ENCODE assay signal across 9 cellular contexts in genomic region chr16:84726079-84726669, GRCh38. TPM values are rescaled to one million over a fixed set of nuclear protein-coding genes. Genes with fewer than 3 reads are reported as not detected.
DNase-seq lines count a peak whose midpoint lies in the region; ATAC-seq and TF ChIP-seq lines count a peak whose summit lies in the region.
"Had no signal": no experiment of that assay in that cellular context is flagged by ENCODE, and none has a peak within 500 bp of the region (broad histone marks: within the 10 kb centered on the region; RNA-seq: fewer than 3 reads in every experiment).

No MANE protein-coding gene starts in this region.

- H3K4me2 ChIP-seq in DND-41 (ENCODE audit: insufficient read depth, low read length) = peak overlapping the region; percentile 51

- no peak overlapping the region for H3K4me3 Mint-ChIP-seq in activated CD4-positive, alpha-beta memory T cell treated with anti-CD3 and anti-CD28 coated beads for 36 hours

- H3K27me3 ChIP-seq in DND-41 (ENCODE audit: insufficient read depth, low read length, poor library complexity) = no peaks in the 10 kb centered on the region
- H3K27me3 ChIP-seq in duodenal mucosa (ENCODE audit: control insufficient read depth in 1 of 2, insufficient read depth in 2 of 2, low read length in 2 of 2) = no peaks in the 10 kb centered on the region

- H3K27me3 Mint-ChIP-seq in activated CD4-positive, alpha-beta memory T cell treated with anti-CD3 and anti-CD28 coated beads for 36 hours = no peaks in the 10 kb centered on the region

- TF ChIP-seq POLR2A in lower leg skin (IDR thresholded peaks at IDR 0.05) = no peak

- WGBS in lower leg skin, 2 donors = 11 to 15% methylated on average over 11 to 12 of the region's 12 CpGs

- DNase-seq in DND-41 (peak; percentile 80), NCI-H748 (lab: John Stamatoyannopoulos, UW; ENCODE audit: unreplicated experiment) (peak; percentile 57), lower leg skin (ENCODE audit: low spot score in 2 of 2) (peak; percentile 89 to 98)
- peak; percentile 86 for DNase-seq in activated CD4-positive, alpha-beta memory T cell treated with anti-CD3 and anti-CD28 coated beads for 36 hours
- peak; percentile 85 for DNase-seq in stimulated activated CD4-positive, alpha-beta T cell treated with anti-CD3 and anti-CD28 coated beads, Interleukin-4, amount 100 ng/mL, for 24 hours

- no peaks in the 10 kb centered on the region for H3K9me3 ChIP-seq in DND-41 (ENCODE audit: insufficient read depth, low read length, severe bottlenecking)
- no peaks in the 10 kb centered on the region for H3K9me3 ChIP-seq in duodenal mucosa (ENCODE audit: control insufficient read depth in 1 of 2, low read length in 2 of 2)

- TF ChIP-seq CTCF in DND-41 (IDR thresholded peaks at IDR 0.05; ENCODE audit: borderline replicate concordance, extremely low read depth, low read length, poor library complexity, severe bottlenecking) = peak; percentile 97
- peak in 1 of 3 donors; percentile 97 for TF ChIP-seq CTCF in lower leg skin (IDR thresholded peaks at IDR 0.05)

- no peaks in the 10 kb centered on the region for H3K9me3 Mint-ChIP-seq in activated CD4-positive, alpha-beta memory T cell treated with anti-CD3 and anti-CD28 coated beads for 36 hours

- H4K20me1 ChIP-seq in DND-41 (ENCODE audit: insufficient read depth, low read length) = peaks cover 84% of the 10 kb centered on the region

- CTCF ChIA-PET in activated CD4-positive, alpha-beta memory T cell treated with anti-CD3 and anti-CD28 coated beads for 36 hours (lab: Charles Lee) = interaction anchor here (0.6 to 12.8 kb wide), 46 partner anchors 10 to 449 kb away, joined by 3 to 187 read pairs (median 5); no protein-coding TSS in a partner anchor

- POLR2A ChIA-PET in activated CD4-positive, alpha-beta memory T cell treated with anti-CD3 and anti-CD28 coated beads for 36 hours (lab: Charles Lee) = interaction anchor here (1.1 kb wide), 1 partner anchor 18 kb away, joined by 3 read pairs; no protein-coding TSS in a partner anchor

- H3K4me1 Mint-ChIP-seq in activated CD4-positive, alpha-beta memory T cell treated with anti-CD3 and anti-CD28 coated beads for 36 hours (ENCODE audit: low read depth) = peaks cover 64% of the 10 kb centered on the region

- H3K79me2 ChIP-seq in DND-41 (ENCODE audit: insufficient read depth, low read length) = peaks cover 100% of the 10 kb centered on the region

- H3K4me3 ChIP-seq in DND-41 (ENCODE audit: low read depth in 1 of 2, low read length in 2 of 2) = peak overlapping the region in 1 of 2 experiments; percentile 11; a peak in 1 of 4 replicates
- H3K4me3 ChIP-seq in duodenal mucosa (ENCODE audit: low read depth in 1 of 2, low read length in 2 of 2) = peak overlapping the region; percentile 40 to 57
- no peak overlapping the region for H3K4me3 ChIP-seq in lower leg skin (ENCODE audit: low read depth, poor library complexity, severe bottlenecking)
- H3K4me3 ChIP-seq: skin epidermis had no signal

- H3K36me3 ChIP-seq in DND-41 (ENCODE audit: insufficient read depth, low read length) (no peaks in the 10 kb centered on the region), duodenal mucosa (ENCODE audit: control insufficient read depth in 1 of 2, insufficient read depth in 2 of 2, low read length in 2 of 2) (peaks cover 0 to 5% of the 10 kb centered on the region in 2 donors)

- H3K4me1 ChIP-seq in DND-41 (ENCODE audit: insufficient read depth, low read length) (peaks cover 42% of the 10 kb centered on the region), duodenal mucosa (ENCODE audit: control insufficient read depth in 1 of 2, insufficient read depth in 2 of 2, low read length in 2 of 2) (peaks cover 61 to 72% of the 10 kb centered on the region in 2 donors)

- H3K27ac ChIP-seq in DND-41 (ENCODE audit: low read length) (peak overlapping the region; percentile 41; the same call in 1 of the 2 replicates), duodenal mucosa (ENCODE audit: low read depth, low read length) (no peak overlapping the region)

- H3K27ac Mint-ChIP-seq in activated CD4-positive, alpha-beta memory T cell treated with anti-CD3 and anti-CD28 coated beads for 36 hours = no peak overlapping the region

- H3K9ac ChIP-seq in DND-41 (ENCODE audit: low read depth, low read length) (peak overlapping the region; percentile 12; the same call in 1 of the 2 replicates), duodenal mucosa (ENCODE audit: low read depth in 1 of 2, low read length in 2 of 2) (peak overlapping the region; percentile 30 to 44)

- peak; percentile 80 for ATAC-seq in DND-41 (ENCODE audit: insufficient read depth, low read depth)
- peak; percentile 41 for ATAC-seq in HG02885 (IDR thresholded peaks at IDR 0.05; ENCODE audit: poor library complexity, unreplicated experiment)
- no peak for ATAC-seq in HG03521 (IDR thresholded peaks at IDR 0.05; ENCODE audit: unreplicated experiment)

- intact Hi-C loops in activated CD4-positive, alpha-beta memory T cell treated with anti-CD3 and anti-CD28 coated beads for 36 hours (cut with micrococcal nuclease) = loop anchor here (1.0 to 5.0 kb wide), 4 partner anchors 54 to 449 kb away; no protein-coding TSS in a partner anchor
- intact Hi-C loops in lower leg skin (cut with DNase I; ENCODE audit: low total_unique reads) = loop anchor here (5.0 to 10.0 kb wide), 2 partner anchors 51 to 214 kb away; no protein-coding TSS in a partner anchor

- H2AFZ ChIP-seq in DND-41 (ENCODE audit: low read depth, low read length) = no peak overlapping the region

- no peaks in the 10 kb centered on the region for H3K36me3 Mint-ChIP-seq in activated CD4-positive, alpha-beta memory T cell treated with anti-CD3 and anti-CD28 coated beads for 36 hours

RNA-seq across cellular contexts. Expression of gene USP10, which starts 26.4 kb away (rescaled TPM):
- 100 to 1,000 TPM; 105 to 108 TPM for total RNA-seq in activated CD4-positive, alpha-beta memory T cell treated with anti-CD3 and anti-CD28 coated beads for 36 hours
- 10 to 100 TPM; 54.3 to 69.0 (median 60.7) TPM for total RNA-seq in lower leg skin
